14 cellular contexts compared by ENCODE assay signal in genomic region chr9:100150209-100150608, GRCh38. TPM values are rescaled to one million over a fixed set of nuclear protein-coding genes. Genes with fewer than 3 reads are reported as not detected.
DNase-seq lines count a peak whose midpoint lies in the region; ATAC-seq and TF ChIP-seq lines count a peak whose summit lies in the region.
"Had no signal": no experiment of that assay in that cellular context is flagged by ENCODE, and none has a peak within 500 bp of the region (broad histone marks: within the 10 kb centered on the region; RNA-seq: fewer than 3 reads in every experiment).

No MANE protein-coding gene starts in this region.

- no peaks in the 10 kb centered on the region for H3K27me3 Mint-ChIP-seq in mesothelial cell of epicardium (ENCODE audit: low read depth)
- H3K27me3 Mint-ChIP-seq: activated B cell treated with CpG ODN at 0.5 μM for 24 hours; memory B cell; stimulated activated naive B cell treated with anti-CD40 and anti-IgM and Interleukin-4, amounts not matched to agents 10 μg/mL and 1 μg/mL and 100 μg/mL, for 72 hours had no signal

- H4K20me1 ChIP-seq in GM23248 (ENCODE audit: insufficient read depth): no peaks in the 10 kb centered on the region

- H3K4me2 ChIP-seq in GM23248 (ENCODE audit: unreplicated experiment): no peak overlapping the region

- H3K4me3 Mint-ChIP-seq in mesothelial cell of epicardium: no peak overlapping the region
- H3K4me3 Mint-ChIP-seq: activated B cell treated with CpG ODN at 0.5 μM for 24 hours; memory B cell; stimulated activated naive B cell treated with anti-CD40 and anti-IgM and Interleukin-4, amounts not matched to agents 10 μg/mL and 1 μg/mL and 100 μg/mL, for 72 hours had no signal

- H2AFZ ChIP-seq in GM23248: no peak overlapping the region

- H3K27me3 ChIP-seq in GM23248 (replicated peaks; ENCODE audit: insufficient read depth): no peaks in the 10 kb centered on the region
- H3K27me3 ChIP-seq: ascending aorta, neutrophil had no signal

- H3K36me3 Mint-ChIP-seq in mesothelial cell of epicardium: no peaks in the 10 kb centered on the region

- in situ Hi-C loops in GM23248 (cut with MboI): no loop called here

- peaks cover 7% of the 10 kb centered on the region for H3K4me1 ChIP-seq in GM23248 (ENCODE audit: insufficient read depth)
- H3K4me1 ChIP-seq: ascending aorta had no signal

- H3K36me3 ChIP-seq in GM23248 (ENCODE audit: low read depth): 0 out of 2 replicates have a peak, but pooled peaks cover 3% of the 10 kb centered on the region
- H3K36me3 ChIP-seq: ascending aorta, neutrophil had no signal

- H3K4me3 ChIP-seq in GM23248: no peak overlapping the region
- H3K4me3 ChIP-seq: ascending aorta had no signal

- H3K9ac ChIP-seq in GM23248: no peak overlapping the region

- no peak for TF ChIP-seq CTCF in mesothelial cell of epicardium (IDR thresholded peaks at IDR 0.05; ENCODE audit: unreplicated experiment)

- H3K9me3 ChIP-seq in GM23248 (ENCODE audit: low read depth): no peaks in the 10 kb centered on the region
- H3K9me3 ChIP-seq: ascending aorta, neutrophil had no signal

- no peaks in the 10 kb centered on the region for H3K79me2 ChIP-seq in GM23248 (ENCODE audit: insufficient read depth)

- no peak for ATAC-seq in GM18498 (IDR thresholded peaks at IDR 0.05; ENCODE audit: unreplicated experiment)
- ATAC-seq: stimulated activated naive B cell treated with anti-CD40 and anti-IgM and Interleukin-4, amounts not matched to agents 10 μg/mL and 1 μg/mL and 100 μg/mL, for 72 hours had no signal

- H3K4me1 Mint-ChIP-seq in mesothelial cell of epicardium: peaks cover 25% of the 10 kb centered on the region
- H3K4me1 Mint-ChIP-seq: activated B cell treated with CpG ODN at 0.5 μM for 24 hours, memory B cell had no signal

- no peaks in the 10 kb centered on the region for H3F3A ChIP-seq in GM23248 (ENCODE audit: insufficient read depth)

- H3K27ac ChIP-seq in GM23248: no peak overlapping the region
- H3K27ac ChIP-seq: ascending aorta, neutrophil had no signal

- DNase-seq in GM23248 (peak; percentile 22), NCI-H146 treated with DMSO at 0.1 percent for 48 hours (lab: John Stamatoyannopoulos, UW; ENCODE audit: unreplicated experiment) (peak; percentile 22), brain pericyte (ENCODE audit: low read depth, low spot score) (peak; percentile 41), mesothelial cell of epicardium (ENCODE audit: low spot score in 2 of 2, unreplicated experiment in 2 of 2) (no peak), SK-N-DZ (ENCODE audit: low spot score) (no peak), RKO (ENCODE audit: low spot score) (no peak)
- DNase-seq in stimulated activated CD4-positive, alpha-beta T cell treated with anti-CD3 and anti-CD28 coated beads, Interleukin-1b, Interleukin-23, amount 100 ng/mL, for 48 hours: no peak
- DNase-seq: activated B cell treated with CpG ODN at 0.5 μM for 24 hours; activated gamma-delta T cell treated with Interleukin-2 at 50 U/mL for 16 hours; stimulated activated naive B cell treated with anti-CD40 and anti-IgM and Interleukin-4, amounts not matched to agents 10 μg/mL and 1 μg/mL and 100 μg/mL, for 72 hours had no signal

- H3K9me3 Mint-ChIP-seq in mesothelial cell of epicardium: no peaks in the 10 kb centered on the region
- H3K9me3 Mint-ChIP-seq: activated B cell treated with CpG ODN at 0.5 μM for 24 hours; memory B cell; stimulated activated naive B cell treated with anti-CD40 and anti-IgM and Interleukin-4, amounts not matched to agents 10 μg/mL and 1 μg/mL and 100 μg/mL, for 72 hours had no signal

- 0% methylated on average over 2 of the region's 2 CpGs for WGBS in GM23248 (ENCODE audit: low coverage in 1 of 2, low lambda C conversion rate in 2 of 2, missing lambda C conversion rate in 2 of 2), 2 experiments

- peak overlapping the region; percentile 36 for H3K27ac Mint-ChIP-seq in mesothelial cell of epicardium
- H3K27ac Mint-ChIP-seq: activated B cell treated with CpG ODN at 0.5 μM for 24 hours; memory B cell; stimulated activated naive B cell treated with anti-CD40 and anti-IgM and Interleukin-4, amounts not matched to agents 10 μg/mL and 1 μg/mL and 100 μg/mL, for 72 hours had no signal

- H3K9me2 ChIP-seq in GM23248 (ENCODE audit: insufficient read depth): no peaks in the 10 kb centered on the region

RNA-seq across cellular contexts. Expression of gene INVS, which starts 51.2 kb away (rescaled TPM):
- 13.8 and 17.0 TPM in 2 replicates for total RNA-seq in GM23248 (2014; rRNA removed; shearing (Covaris generic))
- 8.5 and 10.5 TPM in 2 replicates for polyA plus RNA-seq in GM23248 (2016; fragmentation: Nextera tagmentation; extraction: Ambion mirVana)
- total RNA-seq in mesothelial cell of epicardium: 24.7 to 27.6 TPM (median 26.0 TPM) in 3 replicates
- 14.0 and 20.1 TPM in 2 replicates for polyA plus RNA-seq in SK-N-DZ (2014; cell fraction: cytosol; rRNA removed)
- polyA plus RNA-seq in SK-N-DZ (2014; cell fraction: nucleus; rRNA removed): 19.5 and 29.2 TPM in 2 replicates

RNA-seq across cellular contexts. Expression of gene ERP44, which starts 51.4 kb away (rescaled TPM):
- 23.8 and 24.2 TPM in 2 replicates for total RNA-seq in GM23248 (2014; rRNA removed; shearing (Covaris generic))
- 50.5 and 51.6 TPM in 2 replicates for polyA plus RNA-seq in GM23248 (2016; fragmentation: Nextera tagmentation; extraction: Ambion mirVana)
- 17.5 to 18.3 TPM (median 18.2 TPM) in 3 replicates for total RNA-seq in mesothelial cell of epicardium
- 10.3 and 12.1 TPM in 2 replicates for polyA plus RNA-seq in SK-N-DZ (2014; cell fraction: cytosol; rRNA removed)
- 7.6 and 8.3 TPM in 2 replicates for polyA plus RNA-seq in SK-N-DZ (2014; cell fraction: nucleus; rRNA removed)

Comparison
In these comparisons a context has a peak if more than half of its experiments do, and no peak if none do; other contexts are left out.
1. DNase-seq: peak in GM23248 (single experiment), NCI-H146 treated with DMSO at 0.1 percent for 48 hours (single experiment) and brain pericyte (single experiment); none in mesothelial cell of epicardium (0 of 2), SK-N-DZ (single experiment), stimulated activated CD4-positive, alpha-beta T cell treated with anti-CD3 and anti-CD28 coated beads, Interleukin-1b, Interleukin-23, amount 100 ng/mL, for 48 hours (single experiment) and RKO (single experiment).